28 cellular contexts compared by ENCODE assay signal in genomic region chr1:164961714-164962113, GRCh38.
"Had no signal": no experiment of that assay in that cellular context is flagged by ENCODE, and none has a peak within 500 bp of the region (broad histone marks: within the 10 kb centered on the region; RNA-seq: fewer than 3 reads in every experiment).

No MANE protein-coding gene starts in this region.

- H3K4me3 ChIP-seq: dorsolateral prefrontal cortex, esophagus muscularis mucosa, lung, neural progenitor cell, prostate gland, right atrium auricular region, smooth muscle cell, suprapubic skin, transverse colon, upper lobe of right lung, uterus had no signal

- H3K27ac ChIP-seq: dorsolateral prefrontal cortex, esophagus muscularis mucosa, neural progenitor cell, parathyroid adenoma, prostate gland, right atrium auricular region, suprapubic skin, transverse colon, upper lobe of right lung, uterus had no signal

- DNase-seq: cortex of kidney; dorsolateral prefrontal cortex; effector CD8-positive, alpha-beta T cell; endodermal cell; kidney; mesenchymal stem cell; midbrain; naive thymus-derived CD4-positive, alpha-beta T cell; stimulated activated CD4-positive, alpha-beta T cell treated with anti-CD3 and anti-CD28 coated beads, Interleukin-12 subunit alpha, Interleukin-12 subunit beta, amount 100 ng/mL, for 4 hours; stimulated activated CD4-positive, alpha-beta T cell treated with anti-CD3 and anti-CD28 coated beads, Interleukin-1b, Interleukin-23, amount 100 ng/mL, for 48 hours; stimulated activated CD4-positive, alpha-beta T cell treated with anti-CD3 and anti-CD28 coated beads, Interleukin-4, amount 100 ng/mL, for 1 hour; stimulated activated CD8-positive, alpha-beta memory T cell treated with anti-CD3 and anti-CD28 coated beads, Interleukin-4, amount 100 ng/mL, for 48 hours; stimulated activated naive CD4-positive, alpha-beta T cell; stimulated activated naive CD8-positive, alpha-beta T cell treated with anti-CD3 and anti-CD28 coated beads, Interleukin-15, amount 100 ng/mL, for 72 hours; transverse colon; upper lobe of right lung; uterus had no signal

- H2AFZ ChIP-seq: neural progenitor cell, parathyroid adenoma had no signal

- H3K9me3 ChIP-seq: esophagus muscularis mucosa, prostate gland, right atrium auricular region, suprapubic skin, transverse colon, upper lobe of right lung, uterus had no signal

- H3K36me3 ChIP-seq: esophagus muscularis mucosa, neural progenitor cell, prostate gland, right atrium auricular region, suprapubic skin, transverse colon, upper lobe of right lung, uterus had no signal

- H3K79me2 ChIP-seq: parathyroid adenoma had no signal

- ATAC-seq: left lobe of liver; naive thymus-derived CD4-positive, alpha-beta T cell; sciatic nerve; stimulated activated naive CD8-positive, alpha-beta T cell treated with anti-CD3 and anti-CD28 coated beads, Interleukin-15, amount 100 ng/mL, for 72 hours; upper lobe of right lung had no signal

- H3K4me2 ChIP-seq: neural progenitor cell, smooth muscle cell had no signal

- H3K9ac ChIP-seq: neural progenitor cell, parathyroid adenoma had no signal

- H3K4me1 ChIP-seq: esophagus muscularis mucosa, neural progenitor cell, parathyroid adenoma, prostate gland, right atrium auricular region, transverse colon, upper lobe of right lung, uterus had no signal

- FAIRE-seq: frontal cortex, kidney had no signal

- H3K27me3 ChIP-seq: dorsolateral prefrontal cortex, esophagus muscularis mucosa, neural progenitor cell, right atrium auricular region, suprapubic skin, transverse colon, upper lobe of right lung, uterus had no signal
